Comparison of ENCODE assay signal across 17 cellular contexts in genomic region chr10:106320078-106320477, GRCh38.
DNase-seq lines count a peak whose midpoint lies in the region; ATAC-seq and TF ChIP-seq lines count a peak whose summit lies in the region.
"Had no signal": no experiment of that assay in that cellular context is flagged by ENCODE, and none has a peak within 500 bp of the region (broad histone marks: within the 10 kb centered on the region; RNA-seq: fewer than 3 reads in every experiment).

No MANE protein-coding gene starts in this region.

- H3K9me3 ChIP-seq in right cardiac atrium (ENCODE audit: control insufficient read depth, low read length) = no peaks in the 10 kb centered on the region
- no peaks in the 10 kb centered on the region for H3K9me3 ChIP-seq in H9 (ENCODE audit: control insufficient read depth, low read depth, low read length)
- H3K9me3 ChIP-seq: A549, Caco-2 had no signal

- no peak overlapping the region for H2BK15ac ChIP-seq in H9 (ENCODE audit: low read depth, low read length)

- no peaks in the 10 kb centered on the region for H3K23me2 ChIP-seq in H9 (ENCODE audit: insufficient read length, low read depth, low read length, poor library complexity, severe bottlenecking)

- H3K79me1 ChIP-seq in H9 (ENCODE audit: insufficient read depth, low read depth, low read length, poor library complexity, severe bottlenecking) = no peaks in the 10 kb centered on the region

- H3K56ac ChIP-seq in H9 (ENCODE audit: insufficient read length, low read depth, low read length) = no peak overlapping the region

- no peak overlapping the region for H3K4me3 ChIP-seq in right cardiac atrium (ENCODE audit: low read length)
- H3K4me3 ChIP-seq: A549; BLaER1 treated with 17β-estradiol and CSF1 and Interleukin-3, amounts not matched to agents 10 nM and 100 nM had no signal

- H3T11ph ChIP-seq in H9 (ENCODE audit: low read length) = no peak overlapping the region

- H2AFZ ChIP-seq in H9 (ENCODE audit: low read length) = no peak overlapping the region

- no peak overlapping the region for H2BK12ac ChIP-seq in H9 (ENCODE audit: insufficient read length, low read depth, low read length)

- H3K4me1 Mint-ChIP-seq in H9 = no peaks in the 10 kb centered on the region
- H3K4me1 Mint-ChIP-seq: B cell had no signal

- H2BK5ac ChIP-seq in H9 (ENCODE audit: insufficient read length, low read length) = no peak overlapping the region

- intact Hi-C loops in right cardiac atrium (cut with DNase I) = no loop called here
- intact Hi-C loops in cardiac septum (cut with DNase I) = no loop called here
- intact Hi-C loops in posterior vena cava (cut with DNase I) = no loop called here

- no peak overlapping the region for H3K4me2 ChIP-seq in H9 (ENCODE audit: insufficient read depth, insufficient read length, low read length)
- H3K4me2 ChIP-seq: A549; BLaER1 treated with 17β-estradiol and CSF1 and Interleukin-3, amounts not matched to agents 10 nM and 100 nM had no signal

- no peak for ATAC-seq in right cardiac atrium
- ATAC-seq: A549; CD8-positive, alpha-beta T cell had no signal

- no peak overlapping the region for H2AK5ac ChIP-seq in H9 (ENCODE audit: insufficient read length, low read length)

- H3K4me3 Mint-ChIP-seq in H9 = no peak overlapping the region
- H3K4me3 Mint-ChIP-seq: B cell; CD4-positive, alpha-beta T cell; CD8-positive, alpha-beta T cell had no signal

- H3K27me3 Mint-ChIP-seq in H9 (ENCODE audit: low read depth) = no peaks in the 10 kb centered on the region
- H3K27me3 Mint-ChIP-seq: B cell; CD4-positive, alpha-beta T cell had no signal

- H3K27ac Mint-ChIP-seq in H9 = no peak overlapping the region
- H3K27ac Mint-ChIP-seq: B cell; CD4-positive, alpha-beta T cell; CD8-positive, alpha-beta T cell had no signal

- no peaks in the 10 kb centered on the region for H4K20me1 ChIP-seq in H9 (ENCODE audit: control insufficient read depth, insufficient read depth, insufficient read length)
- H4K20me1 ChIP-seq: BLaER1 treated with 17β-estradiol and CSF1 and Interleukin-3, amounts not matched to agents 10 nM and 100 nM had no signal

- H3K79me2 ChIP-seq in H9 (ENCODE audit: insufficient read depth, low read length) = no peaks in the 10 kb centered on the region

- H3K23ac ChIP-seq in H9 (ENCODE audit: insufficient read length, low read depth, low read length) = no peak overlapping the region

- H3K9me3 Mint-ChIP-seq in H9 = no peaks in the 10 kb centered on the region

- H3K4me1 ChIP-seq in right cardiac atrium (ENCODE audit: control insufficient read depth, insufficient read depth, low read length) (no peaks in the 10 kb centered on the region), H9 (ENCODE audit: insufficient read depth, low read length) (no peaks in the 10 kb centered on the region)
- H3K4me1 ChIP-seq: A549; BLaER1 treated with 17β-estradiol and CSF1 and Interleukin-3, amounts not matched to agents 10 nM and 100 nM; Caco-2 had no signal

- no peak overlapping the region for H4K8ac ChIP-seq in H9 (replicated peaks; ENCODE audit: insufficient read length, low read depth, low read length)

- H3K4ac ChIP-seq in H9 (ENCODE audit: low read depth, low read length) = no peak overlapping the region

- H2BK20ac ChIP-seq in H9 (ENCODE audit: low read depth, low read length, poor library complexity, severe bottlenecking) = no peak overlapping the region

- H4K91ac ChIP-seq in H9 (ENCODE audit: insufficient read length, low read depth, low read length) = no peak overlapping the region

- no peak overlapping the region for H3K9ac ChIP-seq in H9 (ENCODE audit: extremely low read depth, insufficient read length, low read length)
- H3K9ac ChIP-seq: BLaER1 treated with 17β-estradiol and CSF1 and Interleukin-3, amounts not matched to agents 10 nM and 100 nM had no signal

- H2BK120ac ChIP-seq in H9 (ENCODE audit: low read depth, low read length, poor library complexity, severe bottlenecking) = no peak overlapping the region

- H3K27me3 ChIP-seq in right cardiac atrium (ENCODE audit: control insufficient read depth, insufficient read depth) = no peaks in the 10 kb centered on the region
- no peaks in the 10 kb centered on the region for H3K27me3 ChIP-seq in H9 (ENCODE audit: insufficient read depth, low read length)
- H3K27me3 ChIP-seq: BLaER1 treated with 17β-estradiol and CSF1 and Interleukin-3, amounts not matched to agents 10 nM and 100 nM had no signal

- H4K5ac ChIP-seq in H9 (ENCODE audit: insufficient read length, low read depth, low read length) = no peak overlapping the region

- no peak overlapping the region for H3K18ac ChIP-seq in H9 (ENCODE audit: insufficient read length, low read depth, low read length)

- H3K27ac ChIP-seq in right cardiac atrium (ENCODE audit: low read length) (no peak overlapping the region), H9 (ENCODE audit: insufficient read length, low read depth, low read length) (no peak overlapping the region)
- H3K27ac ChIP-seq: 22Rv1; A549; BLaER1 treated with 17β-estradiol and CSF1 and Interleukin-3, amounts not matched to agents 10 nM and 100 nM; C4-2B had no signal

- DNase-seq in right cardiac atrium = peak in 2 of 3 donors; percentile 35 to 37
- DNase-seq in cardiac septum (ENCODE audit: low spot score) = no peak
- DNase-seq in posterior vena cava (ENCODE audit: low spot score) = peak; percentile 54
- DNase-seq in activated CD4-positive, alpha-beta T cell treated with anti-CD3 and anti-CD28 coated beads, Interleukin-2, amount 50 U/mL, for 4 hours = no peak
- DNase-seq in H9 = no peak
- DNase-seq: AML-193; Caco-2; Calu3; CD4-positive, alpha-beta T cell; DMS79 treated with DMSO at 0.1 percent for 48 hours; GF-D8 had no signal

- no peak for TF ChIP-seq CTCF in H9 (conservative IDR thresholded peaks at IDR 0.05)

- 91% methylated on average over 5 of the region's 5 CpGs for WGBS in right cardiac atrium
- no CpG with 5 or more reads among the region's 5 CpGs for WGBS in H9 (ENCODE audit: extremely low coverage, insufficient read length, low lambda C conversion rate)

- H3K36me3 Mint-ChIP-seq in H9 (ENCODE audit: insufficient read depth in 1 of 3, low read depth in 3 of 3) = no peaks in the 10 kb centered on the region
- H3K36me3 Mint-ChIP-seq: CD8-positive, alpha-beta T cell had no signal

- H3K14ac ChIP-seq in H9 (ENCODE audit: insufficient read depth, low read length) = no peak overlapping the region

Comparison
In these comparisons a context has a peak if more than half of its experiments do, and no peak if none do; other contexts are left out.
1. DNase-seq: peak in right cardiac atrium (2 of 3) and posterior vena cava (single experiment); none in cardiac septum (single experiment), activated CD4-positive, alpha-beta T cell treated with anti-CD3 and anti-CD28 coated beads, Interleukin-2, amount 50 U/mL, for 4 hours (0 of 2) and H9 (single experiment).